In the genomic region with DNA sequence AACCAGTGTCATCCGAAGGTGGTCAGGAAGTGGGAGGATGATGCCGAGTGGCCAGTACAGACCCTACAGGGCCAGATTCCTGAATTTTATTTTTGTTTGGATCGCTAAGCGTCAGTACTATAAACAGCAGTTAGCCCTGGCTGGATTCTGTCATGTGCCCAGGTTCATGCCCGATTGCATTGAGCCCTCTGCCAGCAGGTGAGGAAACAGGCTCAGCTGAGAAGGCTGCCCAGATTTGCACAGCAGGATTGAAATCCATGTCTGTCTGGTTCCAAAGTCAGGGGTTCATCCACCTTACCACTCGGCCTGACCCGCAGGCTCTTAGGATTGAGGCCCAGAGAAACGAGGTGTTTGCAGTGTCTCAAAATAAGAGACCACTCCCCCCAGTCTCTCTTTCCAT, we compare ENCODE assay signal across 12 cellular contexts. TPM values are rescaled to one million over a fixed set of nuclear protein-coding genes. Genes with fewer than 3 reads are reported as not detected.
A peak's percentile ranks its signal among the peaks of the same experiment; 100 is the strongest.
DNase-seq lines count a peak whose midpoint lies in the region; ATAC-seq and TF ChIP-seq lines count a peak whose summit lies in the region.
"Had no signal": no experiment of that assay in that cellular context is flagged by ENCODE, and none has a peak within 500 bp of the region (broad histone marks: within the 10 kb centered on the region; RNA-seq: fewer than 3 reads in every experiment).

No MANE protein-coding gene starts in this region.

- ATAC-seq in heart left ventricle = no peak
- ATAC-seq in gastroesophageal sphincter = no peak
- ATAC-seq in HG03354 (IDR thresholded peaks at IDR 0.05; ENCODE audit: poor library complexity, severe bottlenecking, unreplicated experiment) = no peak
- ATAC-seq: activated CD8-positive, alpha-beta memory T cell treated with anti-CD3 and anti-CD28 coated beads, Interleukin-2, amount 10 ng/mL, durations not matched to agents 7 days and 5 days had no signal

- H3K27ac ChIP-seq in heart left ventricle (peak overlapping the region; percentile 70 to 96 (median 92)), gastroesophageal sphincter (peak overlapping the region in 3 of 4 donors; percentile 73 to 86 (median 76)), trophoblast cell (ENCODE audit: low read depth, low read length) (peak overlapping the region; percentile 50)

- no peaks in the 10 kb centered on the region for H3K36me3 ChIP-seq in heart left ventricle
- no peaks in the 10 kb centered on the region for H3K36me3 ChIP-seq in gastroesophageal sphincter
- no peaks in the 10 kb centered on the region for H3K36me3 ChIP-seq in trophoblast cell (ENCODE audit: control insufficient read depth in 1 of 2, insufficient read depth in 2 of 2, low read length in 2 of 2)

- TF ChIP-seq CTCF in heart left ventricle (IDR thresholded peaks at IDR 0.05) (no peak), gastroesophageal sphincter (IDR thresholded peaks at IDR 0.05) (no peak)

- H3K79me1 ChIP-seq in trophoblast cell (ENCODE audit: low read length) = peaks cover 10% of the 10 kb centered on the region

- H4K8ac ChIP-seq in trophoblast cell (ENCODE audit: low read depth, low read length) = no peak overlapping the region

- H3K14ac ChIP-seq in trophoblast cell (ENCODE audit: low read length) = no peak overlapping the region

- H2BK120ac ChIP-seq in trophoblast cell (ENCODE audit: insufficient read depth, low read length, poor library complexity) = no peak overlapping the region

- H3K9me3 ChIP-seq in heart left ventricle = peaks cover 0 to 14% (median 7%) of the 10 kb centered on the region in 12 donors
- H3K9me3 ChIP-seq in gastroesophageal sphincter = no peaks in the 10 kb centered on the region
- peaks cover 17% of the 10 kb centered on the region for H3K9me3 ChIP-seq in trophoblast cell (ENCODE audit: insufficient read depth, low read depth, low read length)

- H3K27me3 ChIP-seq in heart left ventricle = no peaks in the 10 kb centered on the region
- peaks cover 42% of the 10 kb centered on the region for H3K27me3 ChIP-seq in gastroesophageal sphincter
- H3K27me3 ChIP-seq in trophoblast cell (ENCODE audit: insufficient read depth, low read length) = no peaks in the 10 kb centered on the region

- H3K4me3 ChIP-seq in heart left ventricle (peak overlapping the region in 1 of 12 donors; percentile 17), gastroesophageal sphincter (no peak overlapping the region), trophoblast cell (ENCODE audit: low read depth, low read length) (no peak overlapping the region)

- H3K4me1 ChIP-seq in heart left ventricle (peaks cover 9 to 67% (median 46%) of the 10 kb centered on the region in 12 donors), gastroesophageal sphincter (peaks cover 0 to 37% (median 25%) of the 10 kb centered on the region in 3 donors), trophoblast cell (ENCODE audit: control insufficient read depth in 1 of 2, insufficient read depth in 2 of 2, low read length in 2 of 2) (peaks cover 23 to 29% of the 10 kb centered on the region in 2 experiments)

- TF ChIP-seq EP300 in gastroesophageal sphincter (IDR thresholded peaks at IDR 0.05) = no peak

- no peak overlapping the region for H2BK12ac ChIP-seq in trophoblast cell (ENCODE audit: low read length)

- no peak overlapping the region for H2BK5ac ChIP-seq in trophoblast cell (ENCODE audit: low read depth, low read length, poor library complexity)

- no peak overlapping the region for H3K23ac ChIP-seq in trophoblast cell (ENCODE audit: low read length)

- no peak overlapping the region for H3K4ac ChIP-seq in trophoblast cell (ENCODE audit: low read depth, low read length)

- H3K4me2 ChIP-seq in trophoblast cell (ENCODE audit: low read length) = no peak overlapping the region

- no peak overlapping the region for H4K12ac ChIP-seq in trophoblast cell (ENCODE audit: low read depth, low read length)

- DNase-seq in heart left ventricle (peak in 1 of 5 donors; percentile 28), cardiac septum (ENCODE audit: low spot score) (no peak), trophoblast cell (no peak), kidney tubule cell (ENCODE audit: low spot score) (no peak), foreskin melanocyte (no peak), superior temporal gyrus (ENCODE audit: extremely low spot score) (no peak)
- DNase-seq: activated CD8-positive, alpha-beta memory T cell treated with anti-CD3 and anti-CD28 coated beads, Interleukin-2, amount 10 ng/mL, durations not matched to agents 7 days and 5 days; activated naive CD8-positive, alpha-beta T cell treated with anti-CD3 and anti-CD28 coated beads, Interleukin-2, amount 10 ng/mL, durations not matched to agents 7 days and 5 days; naive B cell; stimulated activated CD4-positive, alpha-beta T cell treated with anti-CD3 and anti-CD28 coated beads, Interleukin-15, amount 100 ng/mL, for 24 hours had no signal

- no peak overlapping the region for H3K18ac ChIP-seq in trophoblast cell (ENCODE audit: low read length)

- no peak overlapping the region for H2AFZ ChIP-seq in trophoblast cell (ENCODE audit: insufficient read depth, low read length, poor library complexity)

- H3K9ac ChIP-seq in trophoblast cell (ENCODE audit: low read length) = no peak overlapping the region

- WGBS in heart left ventricle, 4 donors = 58 to 71% (median 68%) methylated on average over 8 of the region's 8 CpGs
- WGBS in gastroesophageal sphincter (ENCODE audit: low coverage in 1 of 2), 2 donors = no CpG with 5 or more reads among the region's 8 CpGs
- no CpG with 5 or more reads among the region's 8 CpGs for WGBS in trophoblast cell (ENCODE audit: extremely low coverage, insufficient coverage, insufficient read length)

- peak overlapping the region; percentile 72 for H4K91ac ChIP-seq in trophoblast cell (ENCODE audit: low read depth, low read length)

- no peaks in the 10 kb centered on the region for H3K79me2 ChIP-seq in trophoblast cell (ENCODE audit: control insufficient read depth, insufficient read depth, low read length, poor library complexity)

- intact Hi-C loops in heart left ventricle (cut with DNase I) = loop anchor here in 2 of 10 donors (2.0 to 10.0 kb wide), 2 partner anchors 15 to 179 kb away; a partner anchor contains a TSS
- intact Hi-C loops in cardiac septum (cut with DNase I) = no loop called here

- H2AK5ac ChIP-seq in trophoblast cell (ENCODE audit: low read length) = no peak overlapping the region

- TF ChIP-seq POLR2A in heart left ventricle (IDR thresholded peaks at IDR 0.05) (no peak), gastroesophageal sphincter (IDR thresholded peaks at IDR 0.05) (no peak)

RNA-seq across cellular contexts. Expression of a gene that starts 9.1 kb away (rescaled TPM):
- total RNA-seq in heart left ventricle (10 to 100 TPM; 14.0 to 30.7 (median 18.6) TPM), cardiac septum (20.1 TPM), gastroesophageal sphincter (10 to 100 TPM; 16.2 to 22.2 (median 17.8) TPM)
- 10 to 100 TPM in 1 of 2 donors, 1 to 10 TPM in 1; 9.4 to 18.9 TPM for polyA plus RNA-seq in heart left ventricle
- 14.7 and 15.8 TPM in 2 replicates for polyA plus RNA-seq in trophoblast cell (2013)

RNA-seq across cellular contexts. Expression of a gene that starts 15.3 kb away (rescaled TPM):
- 100 to 1,000 TPM in 1 of 9 donors, 10 to 100 TPM in 8; 52.6 to 125 (median 72.3) TPM for total RNA-seq in heart left ventricle
- polyA plus RNA-seq in heart left ventricle = 100 to 1,000 TPM in 1 of 2 donors, 10 to 100 TPM in 1; 17.8 to 114 TPM
- 60.0 TPM for total RNA-seq in cardiac septum
- total RNA-seq in gastroesophageal sphincter = 10 to 100 TPM; 44.6 to 55.9 (median 45.6) TPM
- polyA plus RNA-seq in trophoblast cell (2013) = 19.8 and 21.2 TPM in 2 replicates
